21 cellular contexts compared by ENCODE assay signal in the genomic region with DNA sequence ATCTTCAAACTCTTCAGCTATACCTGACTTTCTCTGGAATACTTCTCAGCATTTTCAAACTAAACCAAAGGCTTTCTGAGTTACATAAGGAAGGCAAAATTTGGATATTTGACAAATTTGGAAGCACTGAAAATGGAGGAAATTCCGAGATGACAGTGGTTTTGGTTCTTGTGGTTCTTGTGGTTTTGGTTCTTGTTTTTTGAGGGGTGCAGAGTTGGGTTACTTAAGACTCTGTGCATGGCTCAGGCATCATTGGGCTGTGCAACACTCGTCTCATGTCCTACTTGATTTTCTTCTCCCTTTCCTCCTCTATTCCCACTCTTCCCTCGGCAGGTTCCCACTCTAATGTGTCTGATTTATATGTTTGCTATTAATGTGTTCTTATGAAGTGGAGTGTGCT.
"Had no signal": no experiment of that assay in that cellular context is flagged by ENCODE, and none has a peak within 500 bp of the region (broad histone marks: within the 10 kb centered on the region; RNA-seq: fewer than 3 reads in every experiment).

No MANE protein-coding gene starts in this region.

- FAIRE-seq: endometrium, frontal cortex had no signal

- H3K4me3 Mint-ChIP-seq: activated naive CD4-positive, alpha-beta T cell treated with anti-CD3 and anti-CD28 coated beads, Interleukin-2, amount 50 U/mL, for 24 hours; nephron; stimulated activated naive CD8-positive, alpha-beta T cell treated with anti-CD3 and anti-CD28 coated beads, Interleukin-15, amount 100 ng/mL, for 72 hours had no signal

- H3K9me3 ChIP-seq: neutrophil, ovary, psoas muscle, right atrium auricular region, suprapubic skin, tibial nerve had no signal

- DNase-seq: activated CD4-positive, alpha-beta T cell treated with anti-CD3 and anti-CD28 coated beads for 1 hour; activated gamma-delta T cell treated with Interleukin-2 at 50 U/mL for 16 hours; activated T-cell treated with anti-CD3 and anti-CD28 coated beads, Interleukin-2, amount 50 U/mL, for 1 hour; aorta; cortex of kidney; head of caudate nucleus; hypothalamus; ovary; psoas muscle; stimulated activated CD4-positive, alpha-beta T cell treated with anti-CD3 and anti-CD28 coated beads, Interleukin-12 subunit alpha, Interleukin-12 subunit beta, amount 100 ng/mL, for 4 hours; stimulated activated CD4-positive, alpha-beta T cell treated with anti-CD3 and anti-CD28 coated beads, Interleukin-4, amount 100 ng/mL, for 4 hours; stimulated activated naive CD8-positive, alpha-beta T cell treated with anti-CD3 and anti-CD28 coated beads, Interleukin-15, amount 100 ng/mL, for 72 hours; WERI-Rb-1 had no signal

- H3K9me3 Mint-ChIP-seq: activated naive CD4-positive, alpha-beta T cell treated with anti-CD3 and anti-CD28 coated beads, Interleukin-2, amount 50 U/mL, for 24 hours; stimulated activated naive CD8-positive, alpha-beta T cell treated with anti-CD3 and anti-CD28 coated beads, Interleukin-15, amount 100 ng/mL, for 72 hours had no signal

- H3K27me3 ChIP-seq: neutrophil, ovary, right atrium auricular region, suprapubic skin, tibial nerve had no signal

- H3K4me3 ChIP-seq: ovary, psoas muscle, right atrium auricular region, suprapubic skin, tibial nerve had no signal

- H3K27ac ChIP-seq: neutrophil, psoas muscle, suprapubic skin, WERI-Rb-1 had no signal

- ATAC-seq: psoas muscle; stimulated activated naive CD8-positive, alpha-beta T cell treated with anti-CD3 and anti-CD28 coated beads, Interleukin-15, amount 100 ng/mL, for 72 hours had no signal

- H3K27ac Mint-ChIP-seq: activated naive CD4-positive, alpha-beta T cell treated with anti-CD3 and anti-CD28 coated beads, Interleukin-2, amount 50 U/mL, for 24 hours; nephron; stimulated activated naive CD8-positive, alpha-beta T cell treated with anti-CD3 and anti-CD28 coated beads, Interleukin-15, amount 100 ng/mL, for 72 hours had no signal

- H3K36me3 ChIP-seq: neutrophil, ovary, right atrium auricular region, suprapubic skin, tibial nerve, WERI-Rb-1 had no signal
